In genomic region chr5:176995896-176996767, GRCh38 we compare ENCODE assay signal across 10 cellular contexts. TPM values are rescaled to one million over a fixed set of nuclear protein-coding genes. Genes with fewer than 3 reads are reported as not detected.
DNase-seq lines count a peak whose midpoint lies in the region; ATAC-seq, FAIRE-seq and TF ChIP-seq lines count a peak whose summit lies in the region.
"Had no signal": no experiment of that assay in that cellular context is flagged by ENCODE, and none has a peak within 500 bp of the region (broad histone marks: within the 10 kb centered on the region; RNA-seq: fewer than 3 reads in every experiment).

No MANE protein-coding gene starts in this region.

- no peak for ATAC-seq in CD8-positive, alpha-beta T cell
- ATAC-seq in GM19438 (IDR thresholded peaks at IDR 0.05; ENCODE audit: low read depth, unreplicated experiment): peak; percentile 41
- no peak for ATAC-seq in GM21360 (IDR thresholded peaks at IDR 0.05; ENCODE audit: unreplicated experiment)

- H3K9me1 ChIP-seq in keratinocyte (ENCODE audit: control insufficient read depth, extremely low read depth, insufficient read depth, low read length): no peaks in the 10 kb centered on the region

- POLR2A ChIA-PET in CD8-positive, alpha-beta T cell (lab: Charles Lee): no interaction called here

- H4K20me1 ChIP-seq in keratinocyte (ENCODE audit: control insufficient read depth, extremely low read depth, insufficient read depth, low read length): peaks cover 25% of the 10 kb centered on the region

- peaks cover 45% of the 10 kb centered on the region for H3K4me1 Mint-ChIP-seq in CD8-positive, alpha-beta T cell (ENCODE audit: low read depth)

- CTCF ChIA-PET in CD8-positive, alpha-beta T cell (lab: Charles Lee): interaction anchor here (1.3 kb wide), 1 partner anchor 9 kb away, joined by 3 read pairs; no protein-coding TSS in a partner anchor

- H3K4me1 ChIP-seq in CD8-positive, alpha-beta T cell (ENCODE audit: insufficient read depth, low read length): no peaks in the 10 kb centered on the region
- H3K4me1 ChIP-seq in Peyer's patch (peaks cover 0 to 6% (median 5%) of the 10 kb centered on the region in 4 donors), keratinocyte (ENCODE audit: control insufficient read depth, extremely low read depth, insufficient read depth, low read length) (peaks cover 12% of the 10 kb centered on the region), esophagus squamous epithelium (peaks cover 0 to 30% (median 6%) of the 10 kb centered on the region in 3 donors)

- no peak for FAIRE-seq in keratinocyte (lab: Jason Lieb, UNC)

- H3K27ac ChIP-seq in CD8-positive, alpha-beta T cell (ENCODE audit: low read depth, low read length): no peak overlapping the region
- H3K27ac ChIP-seq in Peyer's patch (peak overlapping the region in 3 of 4 donors; percentile 14 to 70 (median 19)), keratinocyte (ENCODE audit: control insufficient read depth, insufficient read depth, low read length) (peak overlapping the region; percentile 38), esophagus squamous epithelium (peak overlapping the region in 2 of 4 donors; percentile 45 to 65)

- 23 to 26% methylated on average over 4 of the region's 4 CpGs for WGBS in esophagus squamous epithelium, 2 donors

- no peaks in the 10 kb centered on the region for H3K9me3 ChIP-seq in CD8-positive, alpha-beta T cell (ENCODE audit: low read length)
- no peaks in the 10 kb centered on the region for H3K9me3 ChIP-seq in Peyer's patch
- no peaks in the 10 kb centered on the region for H3K9me3 ChIP-seq in keratinocyte (ENCODE audit: control insufficient read depth, low read depth, low read length)
- H3K9me3 ChIP-seq in esophagus squamous epithelium: no peaks in the 10 kb centered on the region

- H3K4me3 Mint-ChIP-seq in CD8-positive, alpha-beta T cell: no peak overlapping the region

- peaks cover 16% of the 10 kb centered on the region for H3K36me3 Mint-ChIP-seq in CD8-positive, alpha-beta T cell

- intact Hi-C loops in CD8-positive, alpha-beta T cell (cut with DNase I, micrococcal nuclease): no loop called here
- intact Hi-C loops in esophagus squamous epithelium (cut with DNase I): no loop called here

- H3K27ac Mint-ChIP-seq in CD8-positive, alpha-beta T cell: peak overlapping the region; percentile 23

- TF ChIP-seq POLR2A in Peyer's patch (IDR thresholded peaks at IDR 0.05): no peak
- no peak for TF ChIP-seq POLR2A in esophagus squamous epithelium (IDR thresholded peaks at IDR 0.05)

- no peaks in the 10 kb centered on the region for H3K36me3 ChIP-seq in CD8-positive, alpha-beta T cell (ENCODE audit: insufficient read depth, low read length)
- no peaks in the 10 kb centered on the region for H3K36me3 ChIP-seq in Peyer's patch
- H3K36me3 ChIP-seq in keratinocyte (ENCODE audit: control insufficient read depth in 2 of 2, extremely low read depth in 1 of 2, insufficient read depth in 2 of 2, low read length in 2 of 2): no peaks in the 10 kb centered on the region
- H3K36me3 ChIP-seq in esophagus squamous epithelium: no peaks in the 10 kb centered on the region

- no peak for TF ChIP-seq CTCF in CD8-positive, alpha-beta T cell (IDR thresholded peaks at IDR 0.05)
- TF ChIP-seq CTCF in Peyer's patch (IDR thresholded peaks at IDR 0.05) (no peak), keratinocyte (optimal IDR thresholded peaks at IDR 0.05 in 1 of 3, IDR thresholded peaks at IDR 0.05 in 1 of 3, conservative IDR thresholded peaks at IDR 0.05 in 1 of 3; ENCODE audit: extremely low read depth in 1 of 3, insufficient read depth in 2 of 3, low read length in 3 of 3) (no peak), esophagus squamous epithelium (IDR thresholded peaks at IDR 0.05) (no peak)

- DNase-seq in CD8-positive, alpha-beta T cell: no peak
- DNase-seq in Peyer's patch: no peak
- DNase-seq in keratinocyte (ENCODE audit: low read depth, low spot score): no peak
- no peak for DNase-seq in NCI-H524 treated with DMSO at 0.1 percent for 48 hours (lab: John Stamatoyannopoulos, UW)
- DNase-seq in AML-193 (lab: John Stamatoyannopoulos, UW): no peak
- DNase-seq in esophagus squamous epithelium (lab: John Stamatoyannopoulos, UW): no peak
- DNase-seq: central memory CD4-positive, alpha-beta T cell; occipital lobe had no signal

- H3K79me2 ChIP-seq in keratinocyte (ENCODE audit: control insufficient read depth, insufficient read depth, low read length): peaks cover 98% of the 10 kb centered on the region

- H3K4me2 ChIP-seq in keratinocyte (ENCODE audit: control insufficient read depth, extremely low read depth, insufficient read depth, low read depth, low read length): no peak overlapping the region

- dilution Hi-C loops in keratinocyte (cut with MboI; ENCODE audit: extremely low pct_ligation_motif_present, low sequenced_read_pairs): no loop called here

- H3K27me3 ChIP-seq in CD8-positive, alpha-beta T cell (ENCODE audit: insufficient read depth, low read length): no peaks in the 10 kb centered on the region
- H3K27me3 ChIP-seq in Peyer's patch: no peaks in the 10 kb centered on the region
- H3K27me3 ChIP-seq in keratinocyte (ENCODE audit: control insufficient read depth, extremely low read depth, insufficient read depth, low read length): no peaks in the 10 kb centered on the region
- H3K27me3 ChIP-seq in esophagus squamous epithelium: no peaks in the 10 kb centered on the region

- no peak overlapping the region for H2AFZ ChIP-seq in keratinocyte (ENCODE audit: control insufficient read depth, low read length)

- H3K4me3 ChIP-seq in CD8-positive, alpha-beta T cell (ENCODE audit: low read depth, low read length): no peak overlapping the region
- H3K4me3 ChIP-seq in Peyer's patch (no peak overlapping the region), keratinocyte (ENCODE audit: control insufficient read depth in 2 of 3, extremely low read depth in 1 of 3, insufficient read depth in 2 of 3, low read depth in 1 of 3, low read length in 3 of 3) (no peak overlapping the region), esophagus squamous epithelium (no peak overlapping the region)

- no peak overlapping the region for H3K9ac ChIP-seq in keratinocyte (ENCODE audit: control insufficient read depth, extremely low read depth, insufficient read depth, low read length)

- H3K9me3 Mint-ChIP-seq in CD8-positive, alpha-beta T cell: no peaks in the 10 kb centered on the region

- H3K27me3 Mint-ChIP-seq in CD8-positive, alpha-beta T cell (ENCODE audit: low read depth): no peaks in the 10 kb centered on the region

RNA-seq across cellular contexts. Expression of gene UIMC1, which starts 10.4 kb away (rescaled TPM):
- 10 to 100 TPM; 48.4 to 52.8 TPM for total RNA-seq in CD8-positive, alpha-beta T cell
- 100 to 1,000 TPM in 1 of 4 donors, 10 to 100 TPM in 3; 22.4 to 111 (median 41.3) TPM for total RNA-seq in Peyer's patch
- polyA plus RNA-seq in keratinocyte: 15.7 to 29.0 TPM (median 22.5 TPM) in 3 replicates
- polyA plus RNA-seq in keratinocyte (2011; ENCODE audit: low read depth): 64.1 TPM
- 17.1 and 27.9 TPM in 2 replicates for polyA plus RNA-seq in keratinocyte (2011; cell fraction: cytosol; rRNA removed)
- 33.0 and 37.0 TPM in 2 replicates for polyA plus RNA-seq in keratinocyte (2011; cell fraction: nucleus; rRNA removed)
- 20.1 and 24.1 TPM in 2 replicates for polyA plus RNA-seq in keratinocyte (2012; ENCODE audit: low replicate concordance)
- 3.5 to 28.8 TPM (median 23.1 TPM) in 3 replicates for polyA minus RNA-seq in keratinocyte
- 10.4 TPM for polyA minus RNA-seq in keratinocyte (2011; cell fraction: cytosol; rRNA and poly(A)+ RNA removed)
- polyA minus RNA-seq in keratinocyte (2011; cell fraction: nucleus; rRNA and poly(A)+ RNA removed): 12.0 and 30.9 TPM in 2 replicates
- total RNA-seq in esophagus squamous epithelium: 10 to 100 TPM; 10.3 to 38.1 (median 15.6) TPM

RNA-seq across cellular contexts. Expression of gene ZNF346, which starts 26.4 kb away (rescaled TPM):
- total RNA-seq in CD8-positive, alpha-beta T cell: 10 to 100 TPM; 11.5 to 14.9 TPM
- total RNA-seq in Peyer's patch: 10 to 100 TPM; 15.9 to 27.3 (median 20.0) TPM
- 9.0 to 12.7 TPM (median 9.5 TPM) in 3 replicates for polyA plus RNA-seq in keratinocyte
- 5.8 TPM for polyA plus RNA-seq in keratinocyte (2011; ENCODE audit: low read depth)
- 10.4 and 10.6 TPM in 2 replicates for polyA plus RNA-seq in keratinocyte (2011; cell fraction: cytosol; rRNA removed)
- 15.6 and 17.0 TPM in 2 replicates for polyA plus RNA-seq in keratinocyte (2011; cell fraction: nucleus; rRNA removed)
- polyA plus RNA-seq in keratinocyte (2012; ENCODE audit: low replicate concordance): 4.9 and 8.6 TPM in 2 replicates
- polyA minus RNA-seq in keratinocyte: 10.9 to 16.8 TPM (median 11.3 TPM) in 3 replicates
- polyA minus RNA-seq in keratinocyte (2011; cell fraction: cytosol; rRNA and poly(A)+ RNA removed): 16.1 TPM
- 10.9 and 16.4 TPM in 2 replicates for polyA minus RNA-seq in keratinocyte (2011; cell fraction: nucleus; rRNA and poly(A)+ RNA removed)
- 10 to 100 TPM; 11.4 to 17.0 (median 13.3) TPM for total RNA-seq in esophagus squamous epithelium
